8 cellular contexts compared by ENCODE assay signal in the genomic region with DNA sequence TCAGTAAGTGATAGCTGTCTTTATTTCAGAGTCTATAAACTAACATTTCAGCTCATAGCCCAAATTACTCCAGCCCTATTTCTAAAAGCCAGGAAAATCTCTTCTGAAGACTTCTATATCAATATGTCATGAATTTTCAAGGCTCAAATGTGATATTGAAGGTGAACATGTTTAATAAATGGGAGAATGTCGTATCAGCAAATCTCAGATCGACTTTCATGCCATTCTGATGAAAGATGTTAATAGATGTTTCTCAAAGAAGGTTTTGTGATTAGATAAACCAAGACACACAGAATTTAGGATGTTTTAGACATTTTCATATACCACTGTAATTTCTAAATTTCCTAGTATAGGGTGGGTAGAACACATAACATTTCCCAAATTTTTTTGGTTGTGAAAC.
"Had no signal": no experiment of that assay in that cellular context is flagged by ENCODE, and none has a peak within 500 bp of the region (broad histone marks: within the 10 kb centered on the region; RNA-seq: fewer than 3 reads in every experiment).

No MANE protein-coding gene starts in this region.

- DNase-seq: GM23248, GOT3, H9, HCEC 1CT, Karpas-422, KBM-7 had no signal

- H3K27ac ChIP-seq: GM23248, KMS-11 had no signal

- H3K9ac ChIP-seq: GM23248, KMS-11 had no signal

- FAIRE-seq: HTR-8/SVneo had no signal

- H2AFZ ChIP-seq: GM23248 had no signal

- H3K4me3 ChIP-seq: GM23248 had no signal

- H3K4me2 ChIP-seq: KMS-11 had no signal
